In genomic region chr14:75487155-75487671, GRCh38 we compare ENCODE assay signal across 1 cellular context.
A peak's percentile ranks its signal among the peaks of the same experiment; 100 is the strongest.
TF ChIP-seq lines count a peak whose summit lies in the region.

No MANE protein-coding gene starts in this region.

TF ChIP-seq in GM12878, 131 proteins besides CTCF, POLR2A, EP300 and RAD21 (continued from another document):
- TF ChIP-seq PRDM15 (CRISPR knock-in tag; IDR thresholded peaks at IDR 0.05), result no peak
- no peak for TF ChIP-seq SIN3A (IDR thresholded peaks at IDR 0.05; ENCODE audit: low read depth, low read length)
- peak in 1 of 2 experiments; percentile 77; a peak in 2 of 4 replicates for TF ChIP-seq ETV6 (conservative IDR thresholded peaks at IDR 0.05 in 1 of 2, IDR thresholded peaks at IDR 0.05 in 1 of 2; ENCODE audit: borderline replicate concordance in 1 of 2, low read depth in 1 of 2)
